In genomic region chr4:152278505-152279301, GRCh38 we compare ENCODE assay signal across 11 cellular contexts.
DNase-seq lines count a peak whose midpoint lies in the region; ATAC-seq, FAIRE-seq and TF ChIP-seq lines count a peak whose summit lies in the region.
"Had no signal": no experiment of that assay in that cellular context is flagged by ENCODE, and none has a peak within 500 bp of the region (broad histone marks: within the 10 kb centered on the region; RNA-seq: fewer than 3 reads in every experiment).

No MANE protein-coding gene starts in this region.

- H3K27ac ChIP-seq in coronary artery (no peak overlapping the region), SK-N-SH (ENCODE audit: low read depth in 2 of 2, low read length in 1 of 2) (no peak overlapping the region; a peak in 1 of 4 replicates)

- H3K27ac Mint-ChIP-seq in natural killer cell: no peak overlapping the region
- H3K27ac Mint-ChIP-seq: activated T-helper 2 cell treated with anti-CD3 and anti-CD28 coated beads, Interferon-gamma antibody, Interleukin-2, Interleukin-4, amounts not matched to agents 10 μg/mL and 5 μg/mL and 100 μg/mL, durations not matched to agents 14 hours and 24 hours and 36 hours had no signal

- no peaks in the 10 kb centered on the region for H3K79me2 ChIP-seq in SK-N-SH (ENCODE audit: insufficient read depth)

- H3F3A ChIP-seq in SK-N-SH (replicated peaks; ENCODE audit: insufficient read depth): no peaks in the 10 kb centered on the region

- intact Hi-C loops in natural killer cell (cut with micrococcal nuclease): no loop called here

- DNase-seq in GM18507 (ENCODE audit: extremely low spot score, insufficient read length, low read depth): peak; percentile 42
- peak; percentile 65 to 73 for DNase-seq in HAP-1 (ENCODE audit: low spot score in 2 of 2)
- DNase-seq in NCI-H2107 (lab: John Stamatoyannopoulos, UW): peak; percentile 18
- peak; percentile 86 for DNase-seq in kidney tubule cell (ENCODE audit: low spot score)
- no peak for DNase-seq in coronary artery (ENCODE audit: low spot score)
- no peak for DNase-seq in SK-N-SH
- no peak for DNase-seq in natural killer cell
- DNase-seq: GF-D8, NCI-H1092 had no signal

- H3K9me3 Mint-ChIP-seq in natural killer cell: no peaks in the 10 kb centered on the region
- H3K9me3 Mint-ChIP-seq: activated T-helper 2 cell treated with anti-CD3 and anti-CD28 coated beads, Interferon-gamma antibody, Interleukin-2, Interleukin-4, amounts not matched to agents 10 μg/mL and 5 μg/mL and 100 μg/mL, durations not matched to agents 14 hours and 24 hours and 36 hours had no signal

- H3K27me3 Mint-ChIP-seq in natural killer cell (ENCODE audit: low read depth in 2 of 2): no peaks in the 10 kb centered on the region

- no peak for TF ChIP-seq EP300 in SK-N-SH (IDR thresholded peaks at IDR 0.05; ENCODE audit: borderline replicate concordance in 1 of 2, low read depth in 1 of 2, low read length in 1 of 2)

- H3K36me3 ChIP-seq in HAP-1 (replicated peaks) (no peaks in the 10 kb centered on the region), SK-N-SH (replicated peaks in 1 of 2; ENCODE audit: control insufficient read depth in 1 of 2, insufficient read depth in 2 of 2, low read length in 1 of 2) (no peaks in the 10 kb centered on the region)

- no peak overlapping the region for H3K9ac ChIP-seq in SK-N-SH

- no peak overlapping the region for H3K4me3 Mint-ChIP-seq in natural killer cell

- H3K27me3 ChIP-seq in HAP-1 (ENCODE audit: low read depth) (no peaks in the 10 kb centered on the region), SK-N-SH (ENCODE audit: insufficient read depth) (no peaks in the 10 kb centered on the region; the same call in 1 of the 2 replicates)

- H3K4me1 ChIP-seq in HAP-1 (peaks cover 14% of the 10 kb centered on the region), SK-N-SH (ENCODE audit: control insufficient read depth in 1 of 2, insufficient read depth in 2 of 2, low read depth in 1 of 2, low read length in 1 of 2) (peaks cover 0 to 20% of the 10 kb centered on the region in 2 experiments; a peak in 1 of 4 replicates)

- POLR2A ChIA-PET in SK-N-SH (lab: Yijun Ruan, JAX): no interaction called here

- no peaks in the 10 kb centered on the region for H3K9me2 ChIP-seq in SK-N-SH

- in situ Hi-C loops in HAP-1 (cut with MboI; ENCODE audit: low sequenced_read_pairs): no loop called here

- H4K20me1 ChIP-seq in SK-N-SH (ENCODE audit: insufficient read depth): no peaks in the 10 kb centered on the region

- no peaks in the 10 kb centered on the region for H3K9me3 ChIP-seq in HAP-1
- no peaks in the 10 kb centered on the region for H3K9me3 ChIP-seq in SK-N-SH

- no peak for ATAC-seq in activated CD4-positive, CD25-positive, alpha-beta regulatory T cell treated with anti-CD3 and anti-CD28 coated beads, Interleukin-2, amount 50 U/mL, for 24 hours
- no peak for ATAC-seq in natural killer cell

- CTCF ChIA-PET in SK-N-SH (lab: Yijun Ruan, JAX): interaction anchor here (0.9 to 1.2 kb wide), 4 partner anchors 9 to 32 kb away, joined by 3 to 4 read pairs (median 3); no protein-coding TSS in a partner anchor

- H3K4me1 Mint-ChIP-seq in natural killer cell: no peaks in the 10 kb centered on the region

- peak; percentile 96 for FAIRE-seq in GM18507 (lab: Jason Lieb, UNC)

- no peak overlapping the region for H2AFZ ChIP-seq in SK-N-SH (ENCODE audit: low read depth)

- WGBS in SK-N-SH (ENCODE audit: low lambda C conversion rate): 67% methylated on average over 8 of the region's 9 CpGs

- H3K4me3 ChIP-seq in HAP-1 (no peak overlapping the region), coronary artery (no peak overlapping the region), SK-N-SH (ENCODE audit: low read depth in 2 of 2, low read length in 1 of 2) (no peak overlapping the region)

- H3K4me2 ChIP-seq in SK-N-SH: no peak overlapping the region

- no peak for TF ChIP-seq RAD21 in SK-N-SH (IDR thresholded peaks at IDR 0.05; ENCODE audit: low read length)

- H3K36me3 Mint-ChIP-seq in natural killer cell: no peaks in the 10 kb centered on the region

- no peak for TF ChIP-seq CTCF in coronary artery (IDR thresholded peaks at IDR 0.05)
- TF ChIP-seq CTCF in SK-N-SH (IDR thresholded peaks at IDR 0.05): no peak
- TF ChIP-seq CTCF in natural killer cell (IDR thresholded peaks at IDR 0.05): no peak

TF ChIP-seq in SK-N-SH, 30 proteins besides CTCF, POLR2A, EP300 and RAD21:
- TF ChIP-seq PBX3 (IDR thresholded peaks at IDR 0.05): no peak
- TF ChIP-seq FOSL2 (IDR thresholded peaks at IDR 0.05; ENCODE audit: borderline replicate concordance, low read depth): no peak
- no peak for TF ChIP-seq FOXM1 (IDR thresholded peaks at IDR 0.05; ENCODE audit: low read depth)
- no peak for TF ChIP-seq NRF1 (IDR thresholded peaks at IDR 0.05; ENCODE audit: low read depth, low read length)
- no peak for TF ChIP-seq MEF2A (IDR thresholded peaks at IDR 0.05; ENCODE audit: borderline replicate concordance, low read depth)
- TF ChIP-seq MXI1 (IDR thresholded peaks at IDR 0.05; ENCODE audit: low read depth, low read length): no peak
- no peak for TF ChIP-seq SIN3A (IDR thresholded peaks at IDR 0.05; ENCODE audit: borderline replicate concordance, low read depth, low read length)
- no peak for TF ChIP-seq SMC3 (IDR thresholded peaks at IDR 0.05; ENCODE audit: low read depth, low read length)
- TF ChIP-seq ELF1 (IDR thresholded peaks at IDR 0.05): no peak
- no peak for TF ChIP-seq TAF1 (IDR thresholded peaks at IDR 0.05; ENCODE audit: borderline replicate concordance, low read depth, low read length)
- TF ChIP-seq NFIC (IDR thresholded peaks at IDR 0.05; ENCODE audit: borderline replicate concordance): no peak
- no peak for TF ChIP-seq REST (IDR thresholded peaks at IDR 0.05; ENCODE audit: low read depth, low read length)
- no peak for TF ChIP-seq YY1 (IDR thresholded peaks at IDR 0.05; ENCODE audit: low read depth)
- no peak for TF ChIP-seq JUND (IDR thresholded peaks at IDR 0.05)
- TF ChIP-seq MAX (IDR thresholded peaks at IDR 0.05; ENCODE audit: low read depth): no peak
- TF ChIP-seq USF1 (IDR thresholded peaks at IDR 0.05; ENCODE audit: borderline replicate concordance, low read depth): no peak
- no peak for TF ChIP-seq ZBTB33 (IDR thresholded peaks at IDR 0.05; ENCODE audit: borderline replicate concordance, low read depth)

Comparison
In these comparisons a context has a peak if more than half of its experiments do, and no peak if none do; other contexts are left out.
1. DNase-seq: peak in GM18507 (single experiment), HAP-1 (2 of 2), NCI-H2107 (single experiment) and kidney tubule cell (single experiment); none in coronary artery (single experiment), SK-N-SH (single experiment) and natural killer cell (single experiment).